29 cellular contexts compared by ENCODE assay signal in the genomic region with DNA sequence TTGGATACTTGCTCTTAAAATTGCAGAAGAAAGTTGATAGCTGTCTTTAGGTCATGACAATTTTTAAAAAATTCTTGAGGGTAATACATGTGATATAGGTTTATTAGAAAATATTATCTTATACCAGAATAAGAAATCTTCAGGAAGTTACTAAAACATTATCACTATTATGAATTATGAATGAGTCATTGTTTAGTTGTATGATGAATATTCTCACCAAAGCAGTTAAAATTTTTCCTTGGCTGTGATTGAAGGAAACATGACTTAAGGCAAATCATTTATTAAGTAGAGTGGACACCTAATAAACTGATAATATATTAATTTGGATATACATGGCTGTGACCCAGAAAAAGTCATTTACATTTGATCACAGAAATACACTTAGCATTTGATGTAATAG. TPM values are rescaled to one million over a fixed set of nuclear protein-coding genes. Genes with fewer than 3 reads are reported as not detected.
"Had no signal": no experiment of that assay in that cellular context is flagged by ENCODE, and none has a peak within 500 bp of the region (broad histone marks: within the 10 kb centered on the region; RNA-seq: fewer than 3 reads in every experiment).

No MANE protein-coding gene starts in this region.

- DNase-seq: effector CD8-positive, alpha-beta T cell; endodermal cell; erythroblast; esophagus squamous epithelium; foreskin melanocyte; kidney; mesendoderm; midbrain; naive thymus-derived CD4-positive, alpha-beta T cell; stimulated activated CD4-positive, alpha-beta T cell treated with anti-CD3 and anti-CD28 coated beads, Interleukin-4, amount 100 ng/mL, for 4 hours; stimulated activated naive CD8-positive, alpha-beta T cell treated with anti-CD3 and anti-CD28 coated beads, Interleukin-15, Interleukin-2, amounts not matched to agents 100 U/mL and 50 U/mL, for 24 hours; substantia nigra; testis; tibial artery had no signal

- H3K27me3 Mint-ChIP-seq: naive thymus-derived CD4-positive, alpha-beta T cell; progenitor cell of endocrine pancreas; stimulated activated memory B cell treated with anti-CD40 and anti-IgM and Interleukin-4, amounts not matched to agents 10 μg/mL and 1 μg/mL and 100 μg/mL, for 72 hours; type B pancreatic cell had no signal

- H3K9me3 Mint-ChIP-seq: type B pancreatic cell had no signal

- H3K4me1 Mint-ChIP-seq: endodermal cell; naive thymus-derived CD4-positive, alpha-beta T cell; neural progenitor cell; stimulated activated memory B cell treated with anti-CD40 and anti-IgM and Interleukin-4, amounts not matched to agents 10 μg/mL and 1 μg/mL and 100 μg/mL, for 72 hours had no signal

- FAIRE-seq: colon, kidney had no signal

- H3K27me3 ChIP-seq: esophagus squamous epithelium, neural progenitor cell, right atrium auricular region, testis, tibial artery had no signal

- H3K27ac Mint-ChIP-seq: endodermal cell; nephron; neural progenitor cell; progenitor cell of endocrine pancreas; stimulated activated memory B cell treated with anti-CD40 and anti-IgM and Interleukin-4, amounts not matched to agents 10 μg/mL and 1 μg/mL and 100 μg/mL, for 72 hours; type B pancreatic cell had no signal

- H3K27ac ChIP-seq: esophagus squamous epithelium, neural progenitor cell, parathyroid adenoma, testis, tibial artery had no signal

- H3K9me3 ChIP-seq: esophagus squamous epithelium, right atrium auricular region, testis, tibial artery had no signal

- H3K4me1 ChIP-seq: esophagus squamous epithelium, neural progenitor cell, parathyroid adenoma, testis, tibial artery had no signal

- H3K4me3 Mint-ChIP-seq: endodermal cell; naive thymus-derived CD4-positive, alpha-beta T cell; nephron; neural progenitor cell; stimulated activated memory B cell treated with anti-CD40 and anti-IgM and Interleukin-4, amounts not matched to agents 10 μg/mL and 1 μg/mL and 100 μg/mL, for 72 hours; type B pancreatic cell had no signal

- ATAC-seq: left lobe of liver; naive thymus-derived CD4-positive, alpha-beta T cell; sciatic nerve; stimulated activated memory B cell treated with anti-CD40 and anti-IgM and Interleukin-4, amounts not matched to agents 10 μg/mL and 1 μg/mL and 100 μg/mL, for 72 hours; stimulated activated naive CD8-positive, alpha-beta T cell treated with anti-CD3 and anti-CD28 coated beads, Interleukin-15, Interleukin-2, amounts not matched to agents 100 U/mL and 50 U/mL, for 24 hours had no signal

- H3K4me3 ChIP-seq: esophagus squamous epithelium, neural progenitor cell, right atrium auricular region, testis, tibial artery had no signal

RNA-seq across cellular contexts. Expression of gene ASB14, which starts 34.8 kb away (rescaled TPM):
- total RNA-seq: endodermal cell; esophagus squamous epithelium; kidney; left lobe of liver; lower leg skin; lung microvascular endothelial cell; mucosa of gallbladder; naive thymus-derived CD4-positive, alpha-beta T cell; osteoblast; progenitor cell of endocrine pancreas; sciatic nerve had no signal
- polyA plus RNA-seq: urinary bladder had no signal

RNA-seq across cellular contexts. Expression of gene HESX1, which starts 57.9 kb away (rescaled TPM):
- total RNA-seq: naive thymus-derived CD4-positive, alpha-beta T cell had no signal
